In genomic region chr22:30214703-30215405, GRCh38 we compare ENCODE assay signal across 18 cellular contexts. TPM values are rescaled to one million over a fixed set of nuclear protein-coding genes. Genes with fewer than 3 reads are reported as not detected.
A peak's percentile ranks its signal among the peaks of the same experiment; 100 is the strongest.
DNase-seq lines count a peak whose midpoint lies in the region; TF ChIP-seq lines count a peak whose summit lies in the region.
"Had no signal": no experiment of that assay in that cellular context is flagged by ENCODE, and none has a peak within 500 bp of the region (broad histone marks: within the 10 kb centered on the region; RNA-seq: fewer than 3 reads in every experiment).

No MANE protein-coding gene starts in this region.

- DNase-seq in NCI-H748 (lab: John Stamatoyannopoulos, UW; ENCODE audit: unreplicated experiment): peak; percentile 39
- DNase-seq in NCI-H748 treated with DMSO at 0.1 percent for 48 hours (lab: John Stamatoyannopoulos, UW): no peak
- DNase-seq in ELR (ENCODE audit: low read depth): peak; percentile 27
- DNase-seq in NCI-H69 (lab: John Stamatoyannopoulos, UW): peak; percentile 51
- DNase-seq in kidney tubule cell (ENCODE audit: low spot score): peak; percentile 79
- DNase-seq in tibial nerve (ENCODE audit: low spot score in 2 of 2): no peak
- DNase-seq in A673 (ENCODE audit: low spot score): no peak
- DNase-seq in SIG-M5 treated with dmso at 0.1 percent for 504 hours (lab: John Stamatoyannopoulos, UW; ENCODE audit: unreplicated experiment): no peak
- DNase-seq: adrenal gland; cerebellar nuclear complex; DMS79; islet precursor cell; midbrain; MM.1S; ovary; stimulated activated CD4-positive, alpha-beta T cell treated with anti-CD3 and anti-CD28 coated beads, Interleukin-12 subunit alpha, Interleukin-12 subunit beta, amount 100 ng/mL, for 4 hours; testis had no signal

- no TSS peak for BruUV-seq in A673 (replicated peaks; lab: Mats Ljungman, UMichigan)

- intact Hi-C loops in A673 (cut with micrococcal nuclease; ENCODE audit: unreplicated experiment): no loop called here

- H3K4me1 ChIP-seq in tibial nerve (peaks cover 0 to 37% (median 0%) of the 10 kb centered on the region in 4 donors), A673 (ENCODE audit: insufficient read depth, low read length, poor library complexity, severe bottlenecking) (no peaks in the 10 kb centered on the region)

- 77% methylated on average over 12 of the region's 12 CpGs for WGBS in tibial nerve, 2 donors

- TF ChIP-seq POLR2A in tibial nerve (IDR thresholded peaks at IDR 0.05): no peak

- TF ChIP-seq CTCF in tibial nerve (IDR thresholded peaks at IDR 0.05) (no peak), A673 (conservative IDR thresholded peaks at IDR 0.05; ENCODE audit: low read depth, low read length) (no peak)

- POLR2A ChIA-PET in A673 (lab: Charles Lee; ENCODE audit: low non-redundant PET): no interaction called here

- H3K9me3 ChIP-seq in tibial nerve (no peaks in the 10 kb centered on the region), A673 (ENCODE audit: low read depth, low read length, poor library complexity, severe bottlenecking) (no peaks in the 10 kb centered on the region)
- H3K9me3 ChIP-seq: adrenal gland, ovary, testis had no signal

- no peak overlapping the region for H3K4me3 ChIP-seq in tibial nerve
- H3K4me3 ChIP-seq in A673 (ENCODE audit: low read depth, low read length, poor library complexity, severe bottlenecking): no peak overlapping the region
- H3K4me3 ChIP-seq: adrenal gland, ovary, testis had no signal

- no peaks in the 10 kb centered on the region for H3K36me3 ChIP-seq in tibial nerve
- H3K36me3 ChIP-seq in A673 (ENCODE audit: insufficient read depth, low read length, poor library complexity, severe bottlenecking): no peaks in the 10 kb centered on the region
- H3K36me3 ChIP-seq: adrenal gland, ovary had no signal

- TF ChIP-seq EP300 in tibial nerve (IDR thresholded peaks at IDR 0.05): no peak

- CTCF ChIA-PET in A673 (lab: Charles Lee): no interaction called here

- H3K27ac ChIP-seq in tibial nerve: no peak overlapping the region
- no peak overlapping the region for H3K27ac ChIP-seq in A673 (ENCODE audit: low read depth, low read length, poor library complexity, severe bottlenecking)
- H3K27ac ChIP-seq: adrenal gland, ovary, testis, VCaP had no signal

- no peaks in the 10 kb centered on the region for H3K27me3 ChIP-seq in tibial nerve
- no peaks in the 10 kb centered on the region for H3K27me3 ChIP-seq in A673 (replicated peaks; ENCODE audit: insufficient read depth, low read depth, low read length, poor library complexity)
- H3K27me3 ChIP-seq: adrenal gland, ovary, testis had no signal

RNA-seq across cellular contexts. Expression of gene LIF, which starts 31.7 kb away (rescaled TPM):
- total RNA-seq in tibial nerve: under 1 TPM; 0.30 to 0.84 (median 0.72) TPM
- 0.24 and 0.59 TPM in 2 replicates for total RNA-seq in A673 (2021)

RNA-seq across cellular contexts. Expression of gene OSM, which starts 51.8 kb away (rescaled TPM):
- total RNA-seq in tibial nerve (10 to 100 TPM in 1 of 4 donors, 1 to 10 TPM in 3; 1.4 to 19.7 (median 4.2) TPM), A673 (2021) (not detected in 2 replicates)

Comparison
In these comparisons a context has a peak if more than half of its experiments do, and no peak if none do; other contexts are left out.
1. DNase-seq: peak in NCI-H748 (single experiment), ELR (single experiment), NCI-H69 (single experiment) and kidney tubule cell (single experiment); none in NCI-H748 treated with DMSO at 0.1 percent for 48 hours (single experiment), tibial nerve (0 of 2), A673 (single experiment) and SIG-M5 treated with dmso at 0.1 percent for 504 hours (single experiment).